Comparison of ENCODE assay signal across 11 cellular contexts in the genomic region with DNA sequence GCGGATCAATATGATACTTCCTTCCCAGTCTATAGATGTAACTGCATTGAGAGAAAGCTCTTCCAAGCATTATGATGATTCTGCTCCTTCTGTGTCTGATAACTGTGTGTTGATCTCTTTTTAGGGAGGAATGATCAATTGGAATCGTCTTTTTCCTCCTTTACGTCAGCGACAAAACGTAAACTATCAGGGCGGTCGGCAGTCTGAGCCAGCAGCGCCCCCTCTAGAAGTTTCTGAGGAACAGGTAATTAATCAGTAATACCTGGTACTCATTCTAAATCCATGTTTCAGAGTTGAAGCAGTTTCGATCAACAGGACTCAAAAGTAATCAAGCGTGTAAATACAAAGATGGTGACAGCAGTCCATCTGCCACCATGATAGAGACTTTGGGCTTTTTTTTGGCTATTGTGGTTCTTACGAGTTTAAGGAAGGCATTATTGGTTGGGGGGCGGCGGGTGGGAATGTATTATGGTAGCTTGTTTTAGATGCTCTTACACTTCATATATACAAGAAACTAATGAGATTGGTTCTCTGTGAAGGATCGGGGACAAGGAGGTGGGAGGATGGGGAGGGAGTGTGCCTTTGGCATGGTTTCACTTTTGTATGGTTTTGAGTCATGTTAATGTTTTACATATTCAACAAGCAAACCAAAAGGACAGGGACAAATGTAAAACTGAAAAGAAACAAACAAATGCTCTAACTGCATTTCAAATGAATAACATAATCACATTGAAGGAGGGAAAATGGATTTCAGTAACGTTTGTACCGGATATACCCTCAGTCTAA.
DNase-seq lines count a peak whose midpoint lies in the region; ATAC-seq and TF ChIP-seq lines count a peak whose summit lies in the region.
"Had no signal": no experiment of that assay in that cellular context is flagged by ENCODE, and none has a peak within 500 bp of the region (broad histone marks: within the 10 kb centered on the region; RNA-seq: fewer than 3 reads in every experiment).

No MANE protein-coding gene starts in this region.

- POLR2A ChIA-PET in WTC11 (lab: Charles Lee) = no interaction called here

- no peaks in the 10 kb centered on the region for H3K9me3 ChIP-seq in CD4-positive, CD25-positive, alpha-beta regulatory T cell (ENCODE audit: control insufficient read depth in 2 of 2, low read length in 2 of 2)
- no peaks in the 10 kb centered on the region for H3K9me3 ChIP-seq in hepatocyte (ENCODE audit: low read depth)

- peak overlapping the region; percentile 58 for H3K27ac ChIP-seq in CD4-positive, CD25-positive, alpha-beta regulatory T cell (ENCODE audit: insufficient read depth, low read length, poor library complexity, severe bottlenecking)
- peak overlapping the region; percentile 36 for H3K27ac ChIP-seq in hepatocyte

- peaks cover 2% of the 10 kb centered on the region for H4K20me1 ChIP-seq in hepatocyte (ENCODE audit: insufficient read depth, poor library complexity, severe bottlenecking)

- H3K36me3 Mint-ChIP-seq in CD4-positive, CD25-positive, alpha-beta regulatory T cell = peaks cover 47% of the 10 kb centered on the region
- H3K36me3 Mint-ChIP-seq in WTC11 = peaks cover 11% of the 10 kb centered on the region

- no peaks in the 10 kb centered on the region for H3K27me3 ChIP-seq in CD4-positive, CD25-positive, alpha-beta regulatory T cell (ENCODE audit: control insufficient read depth, insufficient read depth, low read length)
- H3K27me3 ChIP-seq in hepatocyte = no peaks in the 10 kb centered on the region

- no peak overlapping the region for H3K4me2 ChIP-seq in hepatocyte

- peak in 1 of 2 donors; percentile 34 for ATAC-seq in CD4-positive, CD25-positive, alpha-beta regulatory T cell (ENCODE audit: low read depth in 2 of 2)
- ATAC-seq in GM19397 (IDR thresholded peaks at IDR 0.05; ENCODE audit: unreplicated experiment) (peak; percentile 39), WTC11 (peak; percentile 85), GM18502 (IDR thresholded peaks at IDR 0.05; ENCODE audit: poor library complexity, unreplicated experiment) (no peak)

- CTCF ChIA-PET in WTC11 (lab: Charles Lee) = interaction anchor here (0.5 to 1.1 kb wide), 3 partner anchors 85 to 191 kb away, joined by 4 to 5 read pairs (median 4); no protein-coding TSS in a partner anchor

- H3K9me3 Mint-ChIP-seq in CD4-positive, CD25-positive, alpha-beta regulatory T cell = peaks cover 0 to 1% (median 0%) of the 10 kb centered on the region in 7 donors
- H3K9me3 Mint-ChIP-seq in WTC11 = no peaks in the 10 kb centered on the region
- H3K9me3 Mint-ChIP-seq: nephron had no signal

- H3K4me1 Mint-ChIP-seq in CD4-positive, CD25-positive, alpha-beta regulatory T cell = peaks cover 65 to 80% (median 68%) of the 10 kb centered on the region in 4 donors
- H3K4me1 Mint-ChIP-seq in WTC11 = peaks cover 9% of the 10 kb centered on the region
- H3K4me1 Mint-ChIP-seq: nephron had no signal

- 91% methylated on average over 16 of the region's 16 CpGs for WGBS in hepatocyte (ENCODE audit: low lambda C conversion rate, missing lambda C conversion rate)

- no peaks in the 10 kb centered on the region for H3K27me3 Mint-ChIP-seq in CD4-positive, CD25-positive, alpha-beta regulatory T cell
- H3K27me3 Mint-ChIP-seq in WTC11 (ENCODE audit: low read depth) = no peaks in the 10 kb centered on the region

- peaks cover 55% of the 10 kb centered on the region for H3K4me1 ChIP-seq in CD4-positive, CD25-positive, alpha-beta regulatory T cell (ENCODE audit: control insufficient read depth, insufficient read depth, low read length, poor library complexity, severe bottlenecking)
- no peaks in the 10 kb centered on the region for H3K4me1 ChIP-seq in hepatocyte (ENCODE audit: insufficient read depth)

- no peaks in the 10 kb centered on the region for H3K79me2 ChIP-seq in hepatocyte

- H2AFZ ChIP-seq in hepatocyte = no peak overlapping the region

- peak overlapping the region; percentile 72 to 100 (median 96) for H3K27ac Mint-ChIP-seq in CD4-positive, CD25-positive, alpha-beta regulatory T cell
- H3K27ac Mint-ChIP-seq in WTC11 = peak overlapping the region; percentile 43; the same call in 1 of the 2 replicates
- H3K27ac Mint-ChIP-seq: nephron had no signal

- peaks cover 23% of the 10 kb centered on the region for H3K36me3 ChIP-seq in CD4-positive, CD25-positive, alpha-beta regulatory T cell (ENCODE audit: control insufficient read depth, insufficient read depth, low read length)
- no peaks in the 10 kb centered on the region for H3K36me3 ChIP-seq in hepatocyte (replicated peaks; ENCODE audit: insufficient read depth, low read depth)

- peak in 1 of 3 donors; percentile 62 for DNase-seq in CD4-positive, CD25-positive, alpha-beta regulatory T cell
- DNase-seq in WTC11 (ENCODE audit: low spot score) (no peak), hepatocyte (ENCODE audit: low spot score) (no peak), GM03348 (ENCODE audit: low spot score) (no peak), cerebellum (ENCODE audit: low spot score) (no peak), SK-N-DZ (ENCODE audit: low spot score) (no peak)
- DNase-seq: amniotic stem cell, NCI-H2081 had no signal

- TF ChIP-seq CTCF in WTC11 (IDR thresholded peaks at IDR 0.05) (no peak), hepatocyte (IDR thresholded peaks at IDR 0.05; ENCODE audit: poor library complexity) (no peak)

- H3K9me2 ChIP-seq in hepatocyte (replicated peaks; ENCODE audit: insufficient read depth) = no peaks in the 10 kb centered on the region

- peak overlapping the region; percentile 59 to 86 (median 68) for H3K4me3 Mint-ChIP-seq in CD4-positive, CD25-positive, alpha-beta regulatory T cell
- no peak overlapping the region for H3K4me3 Mint-ChIP-seq in WTC11
- H3K4me3 Mint-ChIP-seq: nephron had no signal

- H3K4me3 ChIP-seq in CD4-positive, CD25-positive, alpha-beta regulatory T cell (ENCODE audit: low read depth, low read length) = peak overlapping the region; percentile 51
- H3K4me3 ChIP-seq in hepatocyte = no peak overlapping the region

TF ChIP-seq in WTC11, 78 proteins besides CTCF, POLR2A, EP300 and RAD21:
- TF ChIP-seq CREB1 (CRISPR knock-in tag; IDR thresholded peaks at IDR 0.05) (no peak), TCF7 (CRISPR knock-in tag; IDR thresholded peaks at IDR 0.05; ENCODE audit: low read depth) (no peak), GTF2I (CRISPR knock-in tag; conservative IDR thresholded peaks at IDR 0.05) (no peak), KAT7 (CRISPR knock-in tag; IDR thresholded peaks at IDR 0.05; ENCODE audit: borderline replicate concordance) (no peak), EMX1 (CRISPR knock-in tag; IDR thresholded peaks at IDR 0.05) (no peak), NR1H2 (CRISPR knock-in tag; IDR thresholded peaks at IDR 0.05) (no peak), CREM (CRISPR knock-in tag; IDR thresholded peaks at IDR 0.05) (no peak), ELF4 (CRISPR knock-in tag; IDR thresholded peaks at IDR 0.05; ENCODE audit: low read depth) (no peak)
- TF ChIP-seq, protein P1, sequence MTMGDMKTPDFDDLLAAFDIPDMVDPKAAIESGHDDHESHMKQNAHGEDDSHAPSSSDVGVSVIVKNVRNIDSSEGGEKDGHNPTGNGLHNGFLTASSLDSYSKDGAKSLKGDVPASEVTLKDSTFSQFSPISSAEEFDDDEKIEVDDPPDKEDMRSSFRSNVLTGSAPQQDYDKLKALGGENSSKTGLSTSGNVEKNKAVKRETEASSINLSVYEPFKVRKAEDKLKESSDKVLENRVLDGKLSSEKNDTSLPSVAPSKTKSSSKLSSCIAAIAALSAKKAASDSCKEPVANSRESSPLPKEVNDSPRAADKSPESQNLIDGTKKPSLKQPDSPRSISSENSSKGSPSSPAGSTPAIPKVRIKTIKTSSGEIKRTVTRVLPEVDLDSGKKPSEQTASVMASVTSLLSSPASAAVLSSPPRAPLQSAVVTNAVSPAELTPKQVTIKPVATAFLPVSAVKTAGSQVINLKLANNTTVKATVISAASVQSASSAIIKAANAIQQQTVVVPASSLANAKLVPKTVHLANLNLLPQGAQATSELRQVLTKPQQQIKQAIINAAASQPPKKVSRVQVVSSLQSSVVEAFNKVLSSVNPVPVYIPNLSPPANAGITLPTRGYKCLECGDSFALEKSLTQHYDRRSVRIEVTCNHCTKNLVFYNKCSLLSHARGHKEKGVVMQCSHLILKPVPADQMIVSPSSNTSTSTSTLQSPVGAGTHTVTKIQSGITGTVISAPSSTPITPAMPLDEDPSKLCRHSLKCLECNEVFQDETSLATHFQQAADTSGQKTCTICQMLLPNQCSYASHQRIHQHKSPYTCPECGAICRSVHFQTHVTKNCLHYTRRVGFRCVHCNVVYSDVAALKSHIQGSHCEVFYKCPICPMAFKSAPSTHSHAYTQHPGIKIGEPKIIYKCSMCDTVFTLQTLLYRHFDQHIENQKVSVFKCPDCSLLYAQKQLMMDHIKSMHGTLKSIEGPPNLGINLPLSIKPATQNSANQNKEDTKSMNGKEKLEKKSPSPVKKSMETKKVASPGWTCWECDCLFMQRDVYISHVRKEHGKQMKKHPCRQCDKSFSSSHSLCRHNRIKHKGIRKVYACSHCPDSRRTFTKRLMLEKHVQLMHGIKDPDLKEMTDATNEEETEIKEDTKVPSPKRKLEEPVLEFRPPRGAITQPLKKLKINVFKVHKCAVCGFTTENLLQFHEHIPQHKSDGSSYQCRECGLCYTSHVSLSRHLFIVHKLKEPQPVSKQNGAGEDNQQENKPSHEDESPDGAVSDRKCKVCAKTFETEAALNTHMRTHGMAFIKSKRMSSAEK (CRISPR knock-in tag; IDR thresholded peaks at IDR 0.05; ENCODE audit: borderline replicate concordance) = no peak
- TF ChIP-seq, protein P2, sequence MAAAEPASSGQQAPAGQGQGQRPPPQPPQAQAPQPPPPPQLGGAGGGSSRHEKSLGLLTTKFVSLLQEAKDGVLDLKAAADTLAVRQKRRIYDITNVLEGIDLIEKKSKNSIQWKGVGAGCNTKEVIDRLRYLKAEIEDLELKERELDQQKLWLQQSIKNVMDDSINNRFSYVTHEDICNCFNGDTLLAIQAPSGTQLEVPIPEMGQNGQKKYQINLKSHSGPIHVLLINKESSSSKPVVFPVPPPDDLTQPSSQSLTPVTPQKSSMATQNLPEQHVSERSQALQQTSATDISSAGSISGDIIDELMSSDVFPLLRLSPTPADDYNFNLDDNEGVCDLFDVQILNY (CRISPR knock-in tag; IDR thresholded peaks at IDR 0.05) = no peak
- TF ChIP-seq, protein P3, sequence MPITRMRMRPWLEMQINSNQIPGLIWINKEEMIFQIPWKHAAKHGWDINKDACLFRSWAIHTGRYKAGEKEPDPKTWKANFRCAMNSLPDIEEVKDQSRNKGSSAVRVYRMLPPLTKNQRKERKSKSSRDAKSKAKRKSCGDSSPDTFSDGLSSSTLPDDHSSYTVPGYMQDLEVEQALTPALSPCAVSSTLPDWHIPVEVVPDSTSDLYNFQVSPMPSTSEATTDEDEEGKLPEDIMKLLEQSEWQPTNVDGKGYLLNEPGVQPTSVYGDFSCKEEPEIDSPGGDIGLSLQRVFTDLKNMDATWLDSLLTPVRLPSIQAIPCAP (CRISPR knock-in tag; IDR thresholded peaks at IDR 0.05) = no peak
